ENCODE assay signal across 23 cellular contexts in the genomic region with DNA sequence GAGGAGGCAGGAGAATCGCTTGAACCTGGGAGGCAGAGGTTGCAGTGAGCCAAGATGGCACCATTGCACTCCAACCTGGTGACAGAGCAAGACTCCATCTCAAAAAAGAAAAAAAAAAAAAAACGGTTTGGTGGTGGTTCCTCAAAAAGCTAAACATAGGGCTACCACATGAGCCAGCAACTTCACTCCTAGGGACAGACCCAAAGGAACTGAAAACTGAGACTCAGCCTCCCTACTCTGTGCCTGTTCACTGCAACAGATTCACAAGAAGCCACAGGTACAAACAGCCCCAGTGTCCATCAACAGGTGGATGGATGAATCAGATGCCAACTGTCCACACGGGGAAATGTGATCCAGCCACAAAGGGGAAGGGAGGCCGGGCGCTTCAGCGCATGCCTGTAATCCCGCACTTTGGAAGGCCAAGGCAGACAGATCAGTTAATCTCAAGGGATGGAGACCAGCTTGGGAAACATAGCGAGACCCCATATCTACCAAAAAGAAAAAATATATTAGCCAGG. TPM values are rescaled to one million over a fixed set of nuclear protein-coding genes. Genes with fewer than 3 reads are reported as not detected.
DNase-seq lines count a peak whose midpoint lies in the region; ATAC-seq, FAIRE-seq and TF ChIP-seq lines count a peak whose summit lies in the region.
"Had no signal": no experiment of that assay in that cellular context is flagged by ENCODE, and none has a peak within 500 bp of the region (broad histone marks: within the 10 kb centered on the region; RNA-seq: fewer than 3 reads in every experiment).

No MANE protein-coding gene starts in this region.

- no peak for TF ChIP-seq POLR2A in GM12878 (IDR thresholded peaks at IDR 0.05; ENCODE audit: low read depth, low read length)

- intact Hi-C loops in CD14-positive monocyte (cut with micrococcal nuclease) = no loop called here
- intact Hi-C loops in GM12878 (cut with micrococcal nuclease; ENCODE audit: unreplicated experiment) = no loop called here

- BruUV-seq in GM12878 (replicated peaks; lab: Mats Ljungman, UMichigan) = no TSS peak

- H3K9me3 ChIP-seq in GM12878 (replicated peaks; ENCODE audit: control insufficient read depth, insufficient read depth, low read length) (no peaks in the 10 kb centered on the region; the same call in 2 of the 3 replicates), smooth muscle cell (replicated peaks; ENCODE audit: low read depth) (no peaks in the 10 kb centered on the region)

- H3K27ac ChIP-seq in GM12878 (ENCODE audit: control insufficient read depth, insufficient read depth) (no peak overlapping the region), smooth muscle cell (ENCODE audit: low read depth) (no peak overlapping the region)
- H3K27ac ChIP-seq: 22Rv1, C4-2B, SK-N-MC had no signal

- H3K36me3 ChIP-seq in GM12878 (ENCODE audit: control insufficient read depth in 2 of 2, insufficient read depth in 2 of 2, low read length in 1 of 2) = peaks cover 7 to 24% of the 10 kb centered on the region in 2 experiments; a peak in 3 of 4 replicates
- H3K36me3 ChIP-seq in smooth muscle cell (ENCODE audit: low read depth) = no peaks in the 10 kb centered on the region

- no peak for TF ChIP-seq CTCF in CD14-positive monocyte (IDR thresholded peaks at IDR 0.05)
- no peak for TF ChIP-seq CTCF in GM12878 (IDR thresholded peaks at IDR 0.05 in 2 of 3, conservative IDR thresholded peaks at IDR 0.05 in 1 of 3; ENCODE audit: control insufficient read depth in 2 of 3, extremely low read depth in 1 of 3, insufficient read depth in 1 of 3, low read depth in 3 of 3, low read length in 3 of 3)
- no peak for TF ChIP-seq CTCF in smooth muscle cell (IDR thresholded peaks at IDR 0.05; ENCODE audit: borderline replicate concordance, insufficient read depth, poor library complexity, severe bottlenecking)

- H3K27me3 ChIP-seq in GM12878 (replicated peaks in 1 of 2; ENCODE audit: control insufficient read depth in 2 of 2, insufficient read depth in 2 of 2, low read length in 1 of 2) = no peaks in the 10 kb centered on the region
- H3K27me3 ChIP-seq in smooth muscle cell (ENCODE audit: low read depth) = no peaks in the 10 kb centered on the region

- no peak for TF ChIP-seq EP300 in GM12878 (IDR thresholded peaks at IDR 0.05; ENCODE audit: borderline replicate concordance in 1 of 2, control insufficient read depth in 1 of 2, low read depth in 2 of 2, low read length in 2 of 2)

- in situ Hi-C loops in GM12878 (cut with MboI) = no loop called here

- H4K20me1 ChIP-seq in GM12878 (ENCODE audit: control insufficient read depth, insufficient read depth) (no peaks in the 10 kb centered on the region), smooth muscle cell (ENCODE audit: low read depth) (peaks cover 44% of the 10 kb centered on the region)

- no peak for ATAC-seq in GM12878
- peak; percentile 70 for ATAC-seq in stimulated activated memory B cell treated with anti-CD40 and anti-IgM and Interleukin-4, amounts not matched to agents 10 μg/mL and 1 μg/mL and 100 μg/mL, for 72 hours
- no peak for ATAC-seq in GM21717 (IDR thresholded peaks at IDR 0.05; ENCODE audit: unreplicated experiment)
- ATAC-seq: HCT116 had no signal

- H3K4me2 ChIP-seq in GM12878 (ENCODE audit: control insufficient read depth, insufficient read depth) (no peak overlapping the region), smooth muscle cell (no peak overlapping the region)

- FAIRE-seq in GM12878 (lab: Jason Lieb, UNC) = no peak
- FAIRE-seq: GM12892 had no signal

- H3K9me3 Mint-ChIP-seq in CD14-positive monocyte = peaks cover 0 to 3% (median 0%) of the 10 kb centered on the region in 7 donors
- no peaks in the 10 kb centered on the region for H3K9me3 Mint-ChIP-seq in stimulated activated memory B cell treated with anti-CD40 and anti-IgM and Interleukin-4, amounts not matched to agents 10 μg/mL and 1 μg/mL and 100 μg/mL, for 72 hours

- peaks cover 34 to 68% of the 10 kb centered on the region in 2 donors for H3K36me3 Mint-ChIP-seq in CD14-positive monocyte
- peaks cover 44% of the 10 kb centered on the region for H3K36me3 Mint-ChIP-seq in stimulated activated memory B cell treated with anti-CD40 and anti-IgM and Interleukin-4, amounts not matched to agents 10 μg/mL and 1 μg/mL and 100 μg/mL, for 72 hours

- CTCF ChIA-PET in GM12878 (lab: Yijun Ruan, JAX) = no interaction called here

- H3K9ac ChIP-seq in GM12878 (ENCODE audit: control insufficient read depth, insufficient read depth, low read length) (no peak overlapping the region), smooth muscle cell (ENCODE audit: low read depth) (no peak overlapping the region)

- H3K27me3 Mint-ChIP-seq in CD14-positive monocyte (ENCODE audit: low read depth in 3 of 3) = peaks cover 0 to 2% (median 0%) of the 10 kb centered on the region in 3 donors
- H3K27me3 Mint-ChIP-seq in stimulated activated memory B cell treated with anti-CD40 and anti-IgM and Interleukin-4, amounts not matched to agents 10 μg/mL and 1 μg/mL and 100 μg/mL, for 72 hours = no peaks in the 10 kb centered on the region
- H3K27me3 Mint-ChIP-seq: B cell had no signal

- SMC1A ChIA-PET in GM12878 (lab: Charles Lee; ENCODE audit: uncharacterized antibody, unreplicated experiment) = interaction anchor here (0.6 to 3.1 kb wide), 2 partner anchors 14 to 56 kb away, joined by 3 to 14 read pairs; no protein-coding TSS in a partner anchor

- H3K4me1 Mint-ChIP-seq in CD14-positive monocyte = peaks cover 32% of the 10 kb centered on the region
- H3K4me1 Mint-ChIP-seq in stimulated activated memory B cell treated with anti-CD40 and anti-IgM and Interleukin-4, amounts not matched to agents 10 μg/mL and 1 μg/mL and 100 μg/mL, for 72 hours = peaks cover 5% of the 10 kb centered on the region

- H3K4me3 Mint-ChIP-seq in CD14-positive monocyte = no peak overlapping the region
- no peak overlapping the region for H3K4me3 Mint-ChIP-seq in stimulated activated memory B cell treated with anti-CD40 and anti-IgM and Interleukin-4, amounts not matched to agents 10 μg/mL and 1 μg/mL and 100 μg/mL, for 72 hours
- H3K4me3 Mint-ChIP-seq: B cell had no signal

- H3K4me3 ChIP-seq in GM12878 (no peak overlapping the region), smooth muscle cell (no peak overlapping the region)
- H3K4me3 ChIP-seq: SK-N-MC had no signal

- no peak for DNase-seq in CD14-positive monocyte (ENCODE audit: low spot score)
- DNase-seq in MV-4-11 (lab: John Stamatoyannopoulos, UW) = peak; percentile 80
- DNase-seq in GM12878 (ENCODE audit: low read depth, low spot score) = no peak
- no peak for DNase-seq in NCI-H146 (lab: John Stamatoyannopoulos, UW)
- no peak for DNase-seq in smooth muscle cell (lab: John Stamatoyannopoulos, UW; ENCODE audit: unreplicated experiment)
- DNase-seq: Calu3; DMS79 treated with DMSO at 0.1 percent for 48 hours; GF-D8; NCI-H1105 treated with DMSO at 0.1 percent for 48 hours; NCI-H2029; NCI-H446 treated with DMSO at 0.1 percent for 48 hours; NCI-H526; NCI-H82; NK-92 treated with Interleukin-12 subunit alpha and Interleukin-12 subunit beta, amount 100 ng/mL, for 24 hours; SIG-M5 had no signal

- RAD21 ChIA-PET in GM12878 (lab: Charles Lee; ENCODE audit: unreplicated experiment) = no interaction called here

- peaks cover 3% of the 10 kb centered on the region for H3K79me2 ChIP-seq in GM12878 (ENCODE audit: control insufficient read depth, insufficient read depth, low read length)
- H3K79me2 ChIP-seq in smooth muscle cell (ENCODE audit: low read depth) = peaks cover 35% of the 10 kb centered on the region

- 82% methylated on average over 8 of the region's 8 CpGs for WGBS in GM12878 (ENCODE audit: insufficient coverage, insufficient replicate concordance, low lambda C conversion rate, missing lambda C conversion rate)
- WGBS in smooth muscle cell (ENCODE audit: low lambda C conversion rate) = 95% methylated on average over 8 of the region's 8 CpGs

- peaks cover 3% of the 10 kb centered on the region; the same call in 1 of the 2 replicates for H3K4me1 ChIP-seq in GM12878 (ENCODE audit: control insufficient read depth, insufficient read depth, low read length)
- H3K4me1 ChIP-seq in smooth muscle cell (ENCODE audit: low read depth) = no peaks in the 10 kb centered on the region

- H3K27ac Mint-ChIP-seq in CD14-positive monocyte = peak overlapping the region in 5 of 7 donors; percentile 79 to 83 (median 80)
- H3K27ac Mint-ChIP-seq in stimulated activated memory B cell treated with anti-CD40 and anti-IgM and Interleukin-4, amounts not matched to agents 10 μg/mL and 1 μg/mL and 100 μg/mL, for 72 hours = no peak overlapping the region
- H3K27ac Mint-ChIP-seq: B cell had no signal

- TF ChIP-seq RAD21 in GM12878 (IDR thresholded peaks at IDR 0.05; ENCODE audit: insufficient read depth, low read depth, low read length) = no peak

- H3F3A ChIP-seq in smooth muscle cell (ENCODE audit: low read depth) = peaks cover 4% of the 10 kb centered on the region

- H2AFZ ChIP-seq in GM12878 (ENCODE audit: control insufficient read depth, low read depth, low read length) = no peak overlapping the region
- no peak overlapping the region for H2AFZ ChIP-seq in smooth muscle cell (ENCODE audit: low read depth)

- POLR2A ChIA-PET in GM12878 (lab: Charles Lee) = interaction anchor here (1.1 kb wide), 1 partner anchor 56 kb away, joined by 3 read pairs; no protein-coding TSS in a partner anchor

RNA-seq across cellular contexts. Expression of a gene that starts 10.8 kb away (rescaled TPM):
- polyA plus RNA-seq in CD14-positive monocyte (under 1 TPM; 0.11 to 0.75 TPM), GM12878 (2011; rRNA removed) (0.61 and 2.0 TPM in 2 replicates), GM12878 (2014; fragmentation: Illumina TruSeq; extraction: Trizol) (0.95 and 2.7 TPM in 2 replicates), GM12878 (2014; fragmentation: Nextera tagmentation; extraction: Ambion mirVana) (1 to 10 TPM in 1 of 2 experiments, under 1 TPM in 1; 0.80 to 1.1 TPM), GM12878 (2014; rRNA removed) (10.0 and 11.3 TPM in 2 replicates), GM12878 (2016; fragmentation: Nextera tagmentation; extraction: Ambion mirVana) (10 to 100 TPM; 13.6 to 14.8 TPM), smooth muscle cell (3.6 and 8.5 TPM in 2 replicates)
- total RNA-seq in GM12878 (2013; cell fraction: nucleolus; rRNA removed) = 14.1 and 16.0 TPM in 2 replicates
- total RNA-seq in GM12878 (2014; rRNA removed) (4.7 and 6.7 TPM in 2 replicates), GM12878 (2014; rRNA removed; fragmentation: Illumina TruSeq; extraction: Trizol) (2.0 and 2.8 TPM in 2 replicates), GM12878 (2021) (15.9 and 19.6 TPM in 2 replicates), smooth muscle cell (4.2 and 11.0 TPM in 2 replicates)
- polyA plus RNA-seq in GM12878 (2011; ENCODE audit: low read depth) = 1.1 TPM
- polyA plus RNA-seq in GM12878 (2011; cell fraction: cytosol; rRNA removed) = 2.1 and 3.8 TPM in 2 replicates
- 5.4 and 10.5 TPM in 2 replicates for polyA plus RNA-seq in GM12878 (2011; cell fraction: nucleus; rRNA removed)
- polyA plus RNA-seq in GM12878 (2012) = 3.4 TPM in 2 replicates
- polyA minus RNA-seq in GM12878 (2011; rRNA and poly(A)+ RNA removed) = 4.2 and 6.3 TPM in 2 replicates
- polyA minus RNA-seq in GM12878 (2011; cell fraction: cytosol; rRNA and poly(A)+ RNA removed) = 4.8 and 5.6 TPM in 2 replicates
- polyA minus RNA-seq in GM12878 (2011; cell fraction: nucleus; rRNA and poly(A)+ RNA removed) = 3.7 and 7.7 TPM in 2 replicates

RNA-seq across cellular contexts. Expression of a gene that starts 27.6 kb away (rescaled TPM):
- polyA plus RNA-seq in CD14-positive monocyte = over 10,000 TPM; 20,280 to 23,749 TPM
- 1,974 and 2,098 TPM in 2 replicates for total RNA-seq in GM12878 (2013; cell fraction: nucleolus; rRNA removed)
- total RNA-seq in GM12878 (2014; rRNA removed) = 5,201 and 6,104 TPM in 2 replicates
- total RNA-seq in GM12878 (2014; rRNA removed; fragmentation: Illumina TruSeq; extraction: Trizol) = 5,689 and 6,359 TPM in 2 replicates
- 16,196 and 16,641 TPM in 2 replicates for total RNA-seq in GM12878 (2021)
- polyA plus RNA-seq in GM12878 (2011; ENCODE audit: low read depth) = 7,864 TPM
- 1,147 and 2,786 TPM in 2 replicates for polyA plus RNA-seq in GM12878 (2011; rRNA removed)
- 3,130 and 4,314 TPM in 2 replicates for polyA plus RNA-seq in GM12878 (2011; cell fraction: cytosol; rRNA removed)
- polyA plus RNA-seq in GM12878 (2011; cell fraction: nucleus; rRNA removed) = 6,255 and 8,387 TPM in 2 replicates
- 9,522 and 10,892 TPM in 2 replicates for polyA plus RNA-seq in GM12878 (2012)
- polyA plus RNA-seq in GM12878 (2014; fragmentation: Illumina TruSeq; extraction: Trizol) = 10,962 and 12,114 TPM in 2 replicates
- polyA plus RNA-seq in GM12878 (2014; fragmentation: Nextera tagmentation; extraction: Ambion mirVana) = over 10,000 TPM; 10,715 to 12,414 TPM
- polyA plus RNA-seq in GM12878 (2014; rRNA removed) = 5,798 and 7,688 TPM in 2 replicates
- polyA plus RNA-seq in GM12878 (2016; fragmentation: Nextera tagmentation; extraction: Ambion mirVana) = over 10,000 TPM; 31,192 to 31,914 TPM
- 3,368 and 4,052 TPM in 2 replicates for polyA minus RNA-seq in GM12878 (2011; rRNA and poly(A)+ RNA removed)
- polyA minus RNA-seq in GM12878 (2011; cell fraction: cytosol; rRNA and poly(A)+ RNA removed) = 3,847 and 4,043 TPM in 2 replicates
- polyA minus RNA-seq in GM12878 (2011; cell fraction: nucleus; rRNA and poly(A)+ RNA removed) = 1,573 and 2,410 TPM in 2 replicates
- 4,583 and 5,789 TPM in 2 replicates for total RNA-seq in smooth muscle cell
- polyA plus RNA-seq in smooth muscle cell = 15,841 and 17,804 TPM in 2 replicates
